13 cellular contexts compared by ENCODE assay signal in genomic region chr7:158650821-158651225, GRCh38. TPM values are rescaled to one million over a fixed set of nuclear protein-coding genes. Genes with fewer than 3 reads are reported as not detected.
DNase-seq lines count a peak whose midpoint lies in the region; ATAC-seq and TF ChIP-seq lines count a peak whose summit lies in the region.
"Had no signal": no experiment of that assay in that cellular context is flagged by ENCODE, and none has a peak within 500 bp of the region (broad histone marks: within the 10 kb centered on the region; RNA-seq: fewer than 3 reads in every experiment).

No MANE protein-coding gene starts in this region.

- peak overlapping the region; percentile 64 for H3K27ac Mint-ChIP-seq in activated CD4-positive, alpha-beta T cell treated with anti-CD3 and anti-CD28 coated beads, Interleukin-2, amount 10 ng/mL, durations not matched to agents 24 days and 14 days
- H3K27ac Mint-ChIP-seq: neural progenitor cell, T-cell had no signal

- H3K27me3 Mint-ChIP-seq in activated CD4-positive, alpha-beta T cell treated with anti-CD3 and anti-CD28 coated beads, Interleukin-2, amount 10 ng/mL, durations not matched to agents 24 days and 14 days: no peaks in the 10 kb centered on the region
- H3K27me3 Mint-ChIP-seq: central memory CD8-positive, alpha-beta T cell; T-cell had no signal

- no peaks in the 10 kb centered on the region for H3K9me3 Mint-ChIP-seq in activated CD4-positive, alpha-beta T cell treated with anti-CD3 and anti-CD28 coated beads, Interleukin-2, amount 10 ng/mL, durations not matched to agents 24 days and 14 days
- H3K9me3 Mint-ChIP-seq: central memory CD8-positive, alpha-beta T cell; neural progenitor cell; T-cell had no signal

- peaks cover 2% of the 10 kb centered on the region for H3K4me1 ChIP-seq in right cardiac atrium (ENCODE audit: control insufficient read depth, insufficient read depth, low read length)
- H3K4me1 ChIP-seq in BE2C: no peaks in the 10 kb centered on the region
- H3K4me1 ChIP-seq: neural progenitor cell had no signal

- H3K9me3 ChIP-seq in right cardiac atrium (ENCODE audit: control insufficient read depth, low read length) (no peaks in the 10 kb centered on the region), BE2C (no peaks in the 10 kb centered on the region)

- H3K4me3 Mint-ChIP-seq in activated CD4-positive, alpha-beta T cell treated with anti-CD3 and anti-CD28 coated beads, Interleukin-2, amount 10 ng/mL, durations not matched to agents 24 days and 14 days: no peak overlapping the region
- H3K4me3 Mint-ChIP-seq: central memory CD8-positive, alpha-beta T cell; neural progenitor cell; T-cell had no signal

- intact Hi-C loops in activated CD4-positive, alpha-beta T cell treated with anti-CD3 and anti-CD28 coated beads, Interleukin-2, amount 10 ng/mL, durations not matched to agents 24 days and 14 days (cut with micrococcal nuclease): loop anchor here (10.0 kb wide), 1 partner anchor 1286 kb away; no protein-coding TSS in a partner anchor
- intact Hi-C loops in right cardiac atrium (cut with DNase I): no loop called here

- 75% methylated on average over 7 of the region's 7 CpGs for WGBS in right cardiac atrium

- POLR2A ChIA-PET in RWPE1 (lab: Yijun Ruan, JAX; ENCODE audit: low non-redundant PET): no interaction called here

- no peak for DNase-seq in activated CD4-positive, alpha-beta T cell treated with anti-CD3 and anti-CD28 coated beads, Interleukin-2, amount 10 ng/mL, durations not matched to agents 24 days and 14 days
- DNase-seq in activated CD4-positive, alpha-beta T cell treated with anti-CD3 and anti-CD28 coated beads for 4 hours: no peak
- DNase-seq in RWPE1 (ENCODE audit: low spot score) (peak; percentile 8), fibroblast of gingiva (ENCODE audit: low read depth) (peak; percentile 61), smooth muscle cell of the brain vasculature (ENCODE audit: low read depth, low spot score) (peak; percentile 13), right cardiac atrium (no peak), dermis blood vessel endothelial cell (no peak), BE2C (no peak)
- DNase-seq: foreskin melanocyte, NCI-H146, T-cell had no signal

- H3K27me3 ChIP-seq in right cardiac atrium (ENCODE audit: control insufficient read depth, insufficient read depth): no peaks in the 10 kb centered on the region
- H3K27me3 ChIP-seq in BE2C: no peaks in the 10 kb centered on the region
- H3K27me3 ChIP-seq: neural progenitor cell had no signal

- ATAC-seq in right cardiac atrium: no peak

- TF ChIP-seq CTCF in RWPE1 (conservative IDR thresholded peaks at IDR 0.05; ENCODE audit: low read depth) (no peak), BE2C (IDR thresholded peaks at IDR 0.05; ENCODE audit: low read depth, low read length) (no peak)

- H3K4me3 ChIP-seq in right cardiac atrium (ENCODE audit: low read length) (no peak overlapping the region), BE2C (ENCODE audit: low read depth, low read length) (no peak overlapping the region)
- H3K4me3 ChIP-seq: neural progenitor cell had no signal

- peaks cover 64% of the 10 kb centered on the region for H3K36me3 Mint-ChIP-seq in activated CD4-positive, alpha-beta T cell treated with anti-CD3 and anti-CD28 coated beads, Interleukin-2, amount 10 ng/mL, durations not matched to agents 24 days and 14 days (ENCODE audit: low read depth)

- peaks cover 65% of the 10 kb centered on the region for H3K36me3 ChIP-seq in BE2C

- H3K27ac ChIP-seq in RWPE1 (no peak overlapping the region), right cardiac atrium (ENCODE audit: low read length) (no peak overlapping the region)
- H3K27ac ChIP-seq: neural progenitor cell had no signal

- CTCF ChIA-PET in RWPE1 (lab: Yijun Ruan, JAX): no interaction called here

- H3K4me1 Mint-ChIP-seq in activated CD4-positive, alpha-beta T cell treated with anti-CD3 and anti-CD28 coated beads, Interleukin-2, amount 10 ng/mL, durations not matched to agents 24 days and 14 days: peaks cover 12% of the 10 kb centered on the region
- H3K4me1 Mint-ChIP-seq: neural progenitor cell had no signal

RNA-seq across cellular contexts. Expression of gene NCAPG2, which starts 53.8 kb away (rescaled TPM):
- 94.6 and 96.3 TPM in 2 replicates for total RNA-seq in activated CD4-positive, alpha-beta T cell treated with anti-CD3 and anti-CD28 coated beads, Interleukin-2, amount 10 ng/mL, durations not matched to agents 24 days and 14 days
- total RNA-seq in right cardiac atrium (1 to 10 TPM; 5.3 to 8.5 (median 6.8) TPM), dermis blood vessel endothelial cell (12.4 and 46.8 TPM in 2 replicates)
- 2.3 TPM for polyA plus RNA-seq in right cardiac atrium
- polyA plus RNA-seq in BE2C (2012; ENCODE audit: insufficient read depth, insufficient read length, low read depth): 15.3 TPM

Comparison
In these comparisons a context has a peak if more than half of its experiments do, and no peak if none do; other contexts are left out.
1. DNase-seq: peak in RWPE1 (single experiment), fibroblast of gingiva (single experiment) and smooth muscle cell of the brain vasculature (single experiment); none in activated CD4-positive, alpha-beta T cell treated with anti-CD3 and anti-CD28 coated beads, Interleukin-2, amount 10 ng/mL, durations not matched to agents 24 days and 14 days (single experiment), activated CD4-positive, alpha-beta T cell treated with anti-CD3 and anti-CD28 coated beads for 4 hours (0 of 2), right cardiac atrium (0 of 3), dermis blood vessel endothelial cell (single experiment) and BE2C (single experiment).